ENCODE assay signal across 8 cellular contexts in the genomic region with DNA sequence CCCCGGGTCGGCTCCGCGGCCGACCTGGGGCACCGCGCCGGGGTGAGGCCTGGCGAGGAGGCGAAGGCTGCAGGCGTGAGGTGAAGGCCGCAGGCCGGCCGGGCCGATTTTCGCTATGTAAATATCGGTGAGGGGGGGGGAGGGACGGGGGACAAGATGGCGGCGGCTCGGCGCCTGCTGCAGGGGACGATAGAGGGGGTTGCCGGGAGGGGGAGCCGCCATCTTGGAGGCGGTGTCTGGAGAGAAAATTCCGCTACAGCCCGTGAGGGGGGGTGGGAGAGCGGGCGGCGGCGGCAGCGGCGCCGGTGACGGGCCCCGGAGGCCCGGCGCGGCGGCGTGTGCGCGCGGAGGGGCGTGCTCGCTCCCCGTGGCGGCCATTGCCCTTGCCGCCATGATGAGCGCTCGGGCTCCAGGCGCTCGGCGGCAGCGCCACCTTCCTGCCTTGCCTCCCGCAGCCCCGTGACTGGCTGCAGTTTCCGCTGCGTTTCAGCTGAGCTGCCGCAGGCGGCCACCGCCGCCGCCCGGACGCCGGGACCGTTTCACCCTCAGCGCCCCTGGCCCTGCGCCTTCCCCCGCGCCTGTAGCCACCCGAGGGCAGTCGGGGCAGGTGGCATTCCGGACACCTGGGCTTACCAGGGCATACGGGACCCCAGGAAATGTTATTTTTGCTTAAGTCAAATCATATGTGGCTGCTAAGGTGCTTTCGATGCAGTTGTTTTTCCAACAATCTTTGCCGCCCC. TPM values are rescaled to one million over a fixed set of nuclear protein-coding genes. Genes with fewer than 3 reads are reported as not detected.
DNase-seq lines count a peak whose midpoint lies in the region; TF ChIP-seq lines count a peak whose summit lies in the region.

No MANE protein-coding gene starts in this region.

- H3K4me3 ChIP-seq in epithelial cell of esophagus (ENCODE audit: low read length) = peak overlapping the region; percentile 74

- TF ChIP-seq CTCF in GM20000 (IDR thresholded peaks at IDR 0.05; ENCODE audit: extremely low read depth, missing control alignments) = peak; percentile 1
- TF ChIP-seq CTCF in epithelial cell of esophagus (IDR thresholded peaks at IDR 0.05; ENCODE audit: insufficient read depth, low read depth, low read length, missing control alignments) = peak; percentile 3

- DNase-seq in D341Med (ENCODE audit: low spot score) (peak; percentile 87), GM20000 (ENCODE audit: low spot score) (peak; percentile 91), HT-29 (ENCODE audit: low spot score) (peak; percentile 75), NOMO-1 treated with dmso at 0.1 percent for 144 hours (lab: John Stamatoyannopoulos, UW; ENCODE audit: unreplicated experiment) (peak; percentile 91), activated T-cell treated with anti-CD3 and anti-CD28 coated beads for 24 hours (ENCODE audit: low read depth) (peak; percentile 74), epithelial cell of esophagus (ENCODE audit: low read depth) (peak; percentile 83), mucosa of gallbladder (ENCODE audit: low spot score) (peak; percentile 94)
- DNase-seq in stimulated activated CD8-positive, alpha-beta memory T cell treated with anti-CD3 and anti-CD28 coated beads, Interleukin-4, amount 100 ng/mL, for 4 hours (ENCODE audit: low read depth in 2 of 2, low spot score in 1 of 2) = peak; percentile 42 to 88

RNA-seq across cellular contexts. Expression of a gene that starts 0.7 kb away (rescaled TPM):
- 10.5 and 11.9 TPM in 2 replicates for total RNA-seq in HT-29 (2014; rRNA removed; shearing (Covaris generic))
- total RNA-seq in mucosa of gallbladder = 66.4 TPM

Comparison
In these comparisons a context has a peak if more than half of its experiments do, and no peak if none do; other contexts are left out.
1. Peak in every context shown above with its lines: DNase-seq and H3K4me3 ChIP-seq.